9 cellular contexts compared by ENCODE assay signal in the genomic region with DNA sequence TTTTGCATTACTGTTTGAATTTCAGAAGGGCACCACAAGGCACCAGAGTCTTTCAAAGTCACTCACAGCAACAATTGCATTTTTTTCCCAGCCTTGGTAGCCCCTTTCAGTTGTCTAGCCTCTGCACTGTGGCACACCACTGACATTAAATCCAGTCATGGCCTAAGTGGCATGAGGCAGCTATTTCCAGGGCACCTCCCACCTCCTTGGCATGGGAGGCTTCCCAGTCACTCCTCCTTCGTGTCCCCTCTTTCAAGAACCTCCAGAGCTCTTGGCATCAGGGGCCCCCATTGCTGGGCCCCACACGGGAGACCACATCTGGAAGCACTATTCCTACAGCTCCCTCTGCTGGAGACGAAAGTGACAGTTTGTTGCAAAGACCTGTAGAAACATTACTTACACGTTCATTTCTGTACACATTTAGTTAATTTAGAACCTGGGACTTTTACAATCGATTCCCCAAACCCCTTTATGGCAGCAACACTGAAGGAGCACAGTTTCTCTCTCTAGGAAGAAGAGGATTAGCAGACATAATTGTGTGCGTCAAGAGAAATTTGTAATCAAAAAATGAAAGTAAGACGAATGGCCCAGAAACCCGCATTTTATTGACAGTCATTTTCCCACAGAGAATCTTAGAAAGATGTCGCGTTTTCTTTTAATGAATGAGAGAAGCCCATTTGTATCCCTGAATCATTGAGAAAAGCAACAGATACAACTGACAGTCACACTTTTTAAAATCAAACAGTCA. TPM values are rescaled to one million over a fixed set of nuclear protein-coding genes. Genes with fewer than 3 reads are reported as not detected.
DNase-seq lines count a peak whose midpoint lies in the region; ATAC-seq and TF ChIP-seq lines count a peak whose summit lies in the region.
"Had no signal": no experiment of that assay in that cellular context is flagged by ENCODE, and none has a peak within 500 bp of the region (broad histone marks: within the 10 kb centered on the region; RNA-seq: fewer than 3 reads in every experiment).

No MANE protein-coding gene starts in this region.

- TF ChIP-seq CTCF in AG09319 (IDR thresholded peaks at IDR 0.05; ENCODE audit: low read depth, low read length) (peak; percentile 59), GM12873 (IDR thresholded peaks at IDR 0.05; ENCODE audit: insufficient read depth, low read depth, low read length, missing control alignments) (peak; percentile 59), foreskin keratinocyte (conservative IDR thresholded peaks at IDR 0.05) (peak; percentile 70), prostate gland (IDR thresholded peaks at IDR 0.05) (peak in 2 of 4 experiments; percentile 30 to 33)

- H3K27me3 ChIP-seq in foreskin keratinocyte (peaks cover 24% of the 10 kb centered on the region), prostate gland (replicated peaks; ENCODE audit: insufficient read depth) (no peaks in the 10 kb centered on the region)

- H3K4me1 ChIP-seq in foreskin keratinocyte (peaks cover 10% of the 10 kb centered on the region), prostate gland (replicated peaks) (no peaks in the 10 kb centered on the region)

- WGBS in prostate gland = 63% methylated on average over 10 of the region's 10 CpGs

- H3K27ac ChIP-seq in SK-N-MC (peak overlapping the region; percentile 37; the same call in 1 of the 2 replicates), foreskin keratinocyte (no peak overlapping the region), prostate gland (no peak overlapping the region)

- no peak overlapping the region for H3K4me3 ChIP-seq in SK-N-MC
- no peak overlapping the region for H3K4me3 ChIP-seq in prostate gland

- intact Hi-C loops in prostate gland (cut with DNase I) = no loop called here

- no peak for ATAC-seq in foreskin keratinocyte
- no peak for ATAC-seq in HG03108 (IDR thresholded peaks at IDR 0.05; ENCODE audit: unreplicated experiment)

- DNase-seq in AG09319 (ENCODE audit: extremely low read depth, low read depth) (no peak), SK-N-MC (ENCODE audit: low read depth, low spot score) (peak; percentile 39), foreskin keratinocyte (peak in 1 of 2 donors; percentile 28), prostate gland (ENCODE audit: low spot score) (no peak), OCI-M2 (lab: John Stamatoyannopoulos, UW; ENCODE audit: unreplicated experiment) (no peak), SW 1271 (lab: John Stamatoyannopoulos, UW) (no peak)

- H3K36me3 ChIP-seq in SK-N-MC (ENCODE audit: insufficient read depth, low read length) (peaks cover 60% of the 10 kb centered on the region), prostate gland (peaks cover 0 to 4% of the 10 kb centered on the region in 2 donors)

- H3K9ac ChIP-seq in SK-N-MC (ENCODE audit: insufficient read length) = no peak overlapping the region

- TF ChIP-seq POLR2A in prostate gland (IDR thresholded peaks at IDR 0.05) = no peak

- H3K9me3 ChIP-seq in SK-N-MC (ENCODE audit: low read depth, low read length) (no peaks in the 10 kb centered on the region), prostate gland (no peaks in the 10 kb centered on the region)

RNA-seq across cellular contexts. Expression of gene CHD5, which starts 5.7 kb away (rescaled TPM):
- total RNA-seq in foreskin keratinocyte (0.04 and 0.10 TPM in 2 replicates), prostate gland (10 to 100 TPM in 1 of 2 donors, 1 to 10 TPM in 1; 4.9 to 17.0 TPM)
- 0.01 and 0.06 TPM in 2 replicates for polyA plus RNA-seq in foreskin keratinocyte

RNA-seq across cellular contexts. Expression of gene RPL22, which starts 13.6 kb away (rescaled TPM):
- total RNA-seq in foreskin keratinocyte (337 and 358 TPM in 2 replicates), prostate gland (100 to 1,000 TPM; 121 to 213 TPM)
- 682 and 724 TPM in 2 replicates for polyA plus RNA-seq in foreskin keratinocyte

RNA-seq across cellular contexts. Expression of gene RNF207, which starts 20.1 kb away (rescaled TPM):
- 7.1 and 7.7 TPM in 2 replicates for total RNA-seq in foreskin keratinocyte
- polyA plus RNA-seq in foreskin keratinocyte = 3.0 and 3.1 TPM in 2 replicates
- total RNA-seq in prostate gland = 10 to 100 TPM; 45.7 to 47.4 TPM

RNA-seq across cellular contexts. Expression of gene ICMT, which starts 50.0 kb away (rescaled TPM):
- total RNA-seq in foreskin keratinocyte (70.0 and 91.0 TPM in 2 replicates), prostate gland (10 to 100 TPM; 54.2 to 58.3 TPM)
- polyA plus RNA-seq in foreskin keratinocyte = 37.8 and 53.7 TPM in 2 replicates

RNA-seq across cellular contexts. Expression of gene HES3, which starts 58.2 kb away (rescaled TPM):
- total RNA-seq in foreskin keratinocyte = not detected in 2 replicates
- polyA plus RNA-seq in foreskin keratinocyte = not detected in 2 replicates
- not detected for total RNA-seq in prostate gland
- total RNA-seq: dermis microvascular lymphatic vessel endothelial cell had no signal
